In the genomic region with DNA sequence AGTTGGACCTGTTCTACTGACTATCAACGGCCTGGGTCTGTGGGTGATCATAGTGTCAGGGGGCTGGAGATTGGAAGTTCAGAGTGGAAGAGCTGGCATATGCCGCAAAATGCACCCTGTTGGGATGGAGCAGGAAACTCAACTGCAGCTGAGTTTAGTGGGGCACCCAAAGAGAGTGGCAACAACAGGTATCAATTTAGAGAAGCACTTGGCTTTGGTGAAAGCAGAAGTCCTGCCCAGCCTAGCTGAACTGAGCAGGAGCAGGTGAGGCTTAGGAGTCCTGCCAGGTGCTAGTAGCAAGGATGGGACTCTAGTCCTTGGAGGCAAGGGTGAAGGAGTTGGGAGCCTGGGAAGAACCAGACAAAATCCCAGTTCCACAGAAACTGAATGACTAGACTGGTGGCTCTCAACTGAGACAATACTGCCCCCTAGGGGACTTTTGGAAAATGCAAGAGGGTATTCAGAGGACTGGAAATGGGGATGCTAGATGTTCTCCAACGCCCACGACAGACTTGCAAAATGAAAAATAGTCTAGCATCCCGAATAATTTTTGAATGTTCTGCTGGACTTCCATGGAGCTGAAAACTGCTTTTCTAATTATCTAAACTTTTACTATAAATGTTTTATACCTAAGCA, we compare ENCODE assay signal across 8 cellular contexts. TPM values are rescaled to one million over a fixed set of nuclear protein-coding genes. Genes with fewer than 3 reads are reported as not detected.
DNase-seq lines count a peak whose midpoint lies in the region; ATAC-seq and TF ChIP-seq lines count a peak whose summit lies in the region.

No MANE protein-coding gene starts in this region.

- H3K4me1 Mint-ChIP-seq in CD4-positive, alpha-beta memory T cell: peaks cover 0 to 2% (median under 1%) of the 10 kb centered on the region in 4 donors

- ATAC-seq in HG03460 (IDR thresholded peaks at IDR 0.05; ENCODE audit: unreplicated experiment): no peak

- H3K9me3 ChIP-seq in CD4-positive, alpha-beta memory T cell (ENCODE audit: control insufficient read depth in 1 of 2, low read length in 2 of 2): no peaks in the 10 kb centered on the region

- H3K4me3 Mint-ChIP-seq in CD4-positive, alpha-beta memory T cell: no peak overlapping the region

- no peaks in the 10 kb centered on the region for H3K4me1 ChIP-seq in CD4-positive, alpha-beta memory T cell (ENCODE audit: insufficient read depth, low read length)

- peak; percentile 73 for TF ChIP-seq CTCF in brain microvascular endothelial cell (IDR thresholded peaks at IDR 0.05; ENCODE audit: low read depth, low read length, missing control alignments)

- no peaks in the 10 kb centered on the region for H3K36me3 ChIP-seq in CD4-positive, alpha-beta memory T cell (ENCODE audit: insufficient read depth, low read length)
- no peaks in the 10 kb centered on the region for H3K36me3 ChIP-seq in brain microvascular endothelial cell (replicated peaks)

- no peaks in the 10 kb centered on the region for H3K9me3 Mint-ChIP-seq in CD4-positive, alpha-beta memory T cell

- peak; percentile 45 to 64 (median 58) for DNase-seq in CD4-positive, alpha-beta memory T cell
- DNase-seq in GM19240 (ENCODE audit: insufficient read length, low spot score) (peak; percentile 13), NCI-H128 (lab: John Stamatoyannopoulos, UW; ENCODE audit: unreplicated experiment) (peak; percentile 45), T-helper 9 cell (peak; percentile 22), brain microvascular endothelial cell (peak; percentile 63), islet precursor cell (peak; percentile 77)
- peak; percentile 43 for DNase-seq in stimulated activated CD8-positive, alpha-beta memory T cell treated with anti-CD3 and anti-CD28 coated beads, Interleukin-4, amount 100 ng/mL, for 48 hours

- H3K27me3 ChIP-seq in CD4-positive, alpha-beta memory T cell (ENCODE audit: insufficient read depth, low read length): no peaks in the 10 kb centered on the region
- no peaks in the 10 kb centered on the region for H3K27me3 ChIP-seq in brain microvascular endothelial cell (replicated peaks)

- no peak overlapping the region for H3K27ac Mint-ChIP-seq in CD4-positive, alpha-beta memory T cell

- CTCF ChIA-PET in CD4-positive, alpha-beta memory T cell (lab: Charles Lee; ENCODE audit: partially characterized antibody): interaction anchor here (1.1 to 14.8 kb wide), 20 partner anchors 11 to 642 kb away, joined by 3 to 434 read pairs (median 5); no protein-coding TSS in a partner anchor

- in situ Hi-C loops in brain microvascular endothelial cell (cut with HindIII; ENCODE audit: low pct_ligation_motif_present, low sequenced_read_pairs): loop anchor here (25.0 kb wide), 1 partner anchor 246 kb away; no protein-coding TSS in a partner anchor

- H3K4me3 ChIP-seq in CD4-positive, alpha-beta memory T cell (ENCODE audit: low read length in 2 of 2): no peak overlapping the region
- no peak overlapping the region for H3K4me3 ChIP-seq in brain microvascular endothelial cell (ENCODE audit: low read depth, low read length)

- no peaks in the 10 kb centered on the region for H3K36me3 Mint-ChIP-seq in CD4-positive, alpha-beta memory T cell

- H3K27me3 Mint-ChIP-seq in CD4-positive, alpha-beta memory T cell: peaks cover under 1 to 3% of the 10 kb centered on the region in 2 donors

- POLR2A ChIA-PET in CD4-positive, alpha-beta memory T cell (lab: Charles Lee; ENCODE audit: partially characterized antibody): interaction anchor here (0.7 kb wide), 1 partner anchor 248 kb away, joined by 3 read pairs; no protein-coding TSS in a partner anchor

- H3K27ac ChIP-seq in CD4-positive, alpha-beta memory T cell (ENCODE audit: low read depth, low read length): no peak overlapping the region
- H3K27ac ChIP-seq in brain microvascular endothelial cell: no peak overlapping the region

- intact Hi-C loops in CD4-positive, alpha-beta memory T cell (cut with micrococcal nuclease): loop anchor here (1.0 to 10.0 kb wide), 3 partner anchors 93 to 252 kb away; a partner anchor contains a TSS

RNA-seq across cellular contexts. Expression of a gene that starts 49.4 kb away (rescaled TPM):
- total RNA-seq in CD4-positive, alpha-beta memory T cell: not detected
- not detected for polyA plus RNA-seq in CD4-positive, alpha-beta memory T cell

Comparison
In these comparisons a context has a peak if more than half of its experiments do, and no peak if none do; other contexts are left out.
1. DNase-seq: peak in every context shown above with its lines; median percentile 77 in islet precursor cell; 63 in brain microvascular endothelial cell; 58 in CD4-positive, alpha-beta memory T cell; 45 in NCI-H128; 43 in stimulated activated CD8-positive, alpha-beta memory T cell treated with anti-CD3 and anti-CD28 coated beads, Interleukin-4, amount 100 ng/mL, for 48 hours; 22 in T-helper 9 cell; 13 in GM19240.